36 cellular contexts compared by ENCODE assay signal in genomic region chr6:77512554-77512953, GRCh38. TPM values are rescaled to one million over a fixed set of nuclear protein-coding genes. Genes with fewer than 3 reads are reported as not detected.
"Had no signal": no experiment of that assay in that cellular context is flagged by ENCODE, and none has a peak within 500 bp of the region (broad histone marks: within the 10 kb centered on the region; RNA-seq: fewer than 3 reads in every experiment).

No MANE protein-coding gene starts in this region.

- DNase-seq: Karpas-422, Kasumi-1, MG63, MM.1S, NCI-H1048, NCI-H1092, NCI-H1092 treated with DMSO at 0.1 percent for 48 hours, NCI-H1105, NCI-H1105 treated with DMSO at 0.1 percent for 48 hours, NCI-H1417, NCI-H1417 treated with DMSO at 0.1 percent for 48 hours, NCI-H1436, NCI-H1436 treated with DMSO at 0.1 percent for 48 hours, NCI-H146, NCI-H1694, NCI-H1694 treated with DMSO at 0.1 percent for 48 hours, NCI-H187, NCI-H187 treated with DMSO at 0.1 percent for 48 hours, NCI-H1930, NCI-H2029, NCI-H2029 treated with DMSO at 0.1 percent for 48 hours, NCI-H2081, NCI-H2081 treated with DMSO at 0.1 percent for 48 hours, NCI-H2107, NCI-H2171, NCI-H2171 treated with DMSO at 0.1 percent for 48 hours, NCI-H2227 treated with DMSO at 0.1 percent for 48 hours, NCI-H226, NCI-H345, NCI-H446, NCI-H446 treated with DMSO at 0.1 percent for 48 hours, NCI-H510A, NCI-H510A treated with DMSO at 0.1 percent for 48 hours, NCI-H524 had no signal

- H3K36me3 ChIP-seq: MG63 had no signal

- H3K4me3 ChIP-seq: MG63 had no signal

- H3K27me3 ChIP-seq: MG63 had no signal

RNA-seq across cellular contexts. Expression of gene HTR1B, which starts 49.3 kb away (rescaled TPM):
- total RNA-seq: M059J, MCF 10A had no signal
